Comparison of ENCODE assay signal across 1 cellular context in the genomic region with DNA sequence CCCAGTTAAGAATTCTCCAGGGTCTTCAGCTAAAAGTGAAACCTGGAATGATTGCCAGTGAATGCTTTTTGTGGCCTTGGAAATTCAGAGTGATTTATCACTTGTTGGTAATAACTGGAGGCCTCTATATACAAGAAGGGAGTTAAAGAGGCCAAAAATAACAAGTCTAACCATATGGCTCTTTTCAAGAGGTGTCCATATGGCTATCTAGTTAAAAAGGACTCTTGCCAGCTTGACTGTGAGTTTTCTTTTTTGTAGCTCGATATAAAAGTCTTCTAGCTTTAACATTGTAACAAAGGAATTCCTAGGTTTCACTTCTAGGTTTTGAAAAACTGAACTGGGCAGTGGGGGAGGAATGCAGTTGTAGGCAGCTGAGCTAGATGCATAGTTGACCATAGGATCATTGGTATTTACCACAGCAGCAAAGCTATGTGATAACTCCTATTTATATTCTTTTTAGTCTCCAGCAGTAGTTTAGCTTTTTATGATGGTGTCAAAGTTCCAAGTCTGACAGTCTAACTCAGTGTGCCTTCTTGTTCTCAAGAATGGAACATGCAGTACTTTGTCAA.
A peak's percentile ranks its signal among the peaks of the same experiment; 100 is the strongest.
TF ChIP-seq lines count a peak whose summit lies in the region.

No MANE protein-coding gene starts in this region.

TF ChIP-seq in HEK293, 187 proteins besides CTCF, POLR2A, EP300 and RAD21 (continued from another document and continues in another):
- TF ChIP-seq, protein P1, sequence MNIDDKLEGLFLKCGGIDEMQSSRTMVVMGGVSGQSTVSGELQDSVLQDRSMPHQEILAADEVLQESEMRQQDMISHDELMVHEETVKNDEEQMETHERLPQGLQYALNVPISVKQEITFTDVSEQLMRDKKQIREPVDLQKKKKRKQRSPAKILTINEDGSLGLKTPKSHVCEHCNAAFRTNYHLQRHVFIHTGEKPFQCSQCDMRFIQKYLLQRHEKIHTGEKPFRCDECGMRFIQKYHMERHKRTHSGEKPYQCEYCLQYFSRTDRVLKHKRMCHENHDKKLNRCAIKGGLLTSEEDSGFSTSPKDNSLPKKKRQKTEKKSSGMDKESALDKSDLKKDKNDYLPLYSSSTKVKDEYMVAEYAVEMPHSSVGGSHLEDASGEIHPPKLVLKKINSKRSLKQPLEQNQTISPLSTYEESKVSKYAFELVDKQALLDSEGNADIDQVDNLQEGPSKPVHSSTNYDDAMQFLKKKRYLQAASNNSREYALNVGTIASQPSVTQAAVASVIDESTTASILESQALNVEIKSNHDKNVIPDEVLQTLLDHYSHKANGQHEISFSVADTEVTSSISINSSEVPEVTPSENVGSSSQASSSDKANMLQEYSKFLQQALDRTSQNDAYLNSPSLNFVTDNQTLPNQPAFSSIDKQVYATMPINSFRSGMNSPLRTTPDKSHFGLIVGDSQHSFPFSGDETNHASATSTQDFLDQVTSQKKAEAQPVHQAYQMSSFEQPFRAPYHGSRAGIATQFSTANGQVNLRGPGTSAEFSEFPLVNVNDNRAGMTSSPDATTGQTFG (tag by site-specific recombination; IDR thresholded peaks at IDR 0.05; ENCODE audit: borderline replicate concordance): no peak
- TF ChIP-seq SETDB1 (IDR thresholded peaks at IDR 0.05; ENCODE audit: insufficient read length, low read length): no peak
- TF ChIP-seq, protein P2, sequence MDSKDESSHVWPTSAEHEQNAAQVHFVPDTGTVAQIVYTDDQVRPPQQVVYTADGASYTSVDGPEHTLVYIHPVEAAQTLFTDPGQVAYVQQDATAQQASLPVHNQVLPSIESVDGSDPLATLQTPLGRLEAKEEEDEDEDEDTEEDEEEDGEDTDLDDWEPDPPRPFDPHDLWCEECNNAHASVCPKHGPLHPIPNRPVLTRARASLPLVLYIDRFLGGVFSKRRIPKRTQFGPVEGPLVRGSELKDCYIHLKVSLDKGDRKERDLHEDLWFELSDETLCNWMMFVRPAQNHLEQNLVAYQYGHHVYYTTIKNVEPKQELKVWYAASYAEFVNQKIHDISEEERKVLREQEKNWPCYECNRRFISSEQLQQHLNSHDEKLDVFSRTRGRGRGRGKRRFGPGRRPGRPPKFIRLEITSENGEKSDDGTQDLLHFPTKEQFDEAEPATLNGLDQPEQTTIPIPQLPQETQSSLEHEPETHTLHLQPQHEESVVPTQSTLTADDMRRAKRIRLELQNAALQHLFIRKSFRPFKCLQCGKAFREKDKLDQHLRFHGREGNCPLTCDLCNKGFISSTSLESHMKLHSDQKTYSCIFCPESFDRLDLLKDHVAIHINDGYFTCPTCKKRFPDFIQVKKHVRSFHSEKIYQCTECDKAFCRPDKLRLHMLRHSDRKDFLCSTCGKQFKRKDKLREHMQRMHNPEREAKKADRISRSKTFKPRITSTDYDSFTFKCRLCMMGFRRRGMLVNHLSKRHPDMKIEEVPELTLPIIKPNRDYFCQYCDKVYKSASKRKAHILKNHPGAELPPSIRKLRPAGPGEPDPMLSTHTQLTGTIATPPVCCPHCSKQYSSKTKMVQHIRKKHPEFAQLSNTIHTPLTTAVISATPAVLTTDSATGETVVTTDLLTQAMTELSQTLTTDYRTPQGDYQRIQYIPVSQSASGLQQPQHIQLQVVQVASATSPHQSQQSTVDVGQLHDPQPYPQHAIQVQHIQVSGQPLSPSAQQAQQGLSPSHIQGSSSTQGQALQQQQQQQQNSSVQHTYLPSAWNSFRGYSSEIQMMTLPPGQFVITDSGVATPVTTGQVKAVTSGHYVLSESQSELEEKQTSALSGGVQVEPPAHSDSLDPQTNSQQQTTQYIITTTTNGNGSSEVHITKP (tag by site-specific recombination; IDR thresholded peaks at IDR 0.05): peak; percentile 74
- TF ChIP-seq OVOL3 (tag by site-specific recombination; IDR thresholded peaks at IDR 0.05): peak; percentile 91
- TF ChIP-seq, protein P3, sequence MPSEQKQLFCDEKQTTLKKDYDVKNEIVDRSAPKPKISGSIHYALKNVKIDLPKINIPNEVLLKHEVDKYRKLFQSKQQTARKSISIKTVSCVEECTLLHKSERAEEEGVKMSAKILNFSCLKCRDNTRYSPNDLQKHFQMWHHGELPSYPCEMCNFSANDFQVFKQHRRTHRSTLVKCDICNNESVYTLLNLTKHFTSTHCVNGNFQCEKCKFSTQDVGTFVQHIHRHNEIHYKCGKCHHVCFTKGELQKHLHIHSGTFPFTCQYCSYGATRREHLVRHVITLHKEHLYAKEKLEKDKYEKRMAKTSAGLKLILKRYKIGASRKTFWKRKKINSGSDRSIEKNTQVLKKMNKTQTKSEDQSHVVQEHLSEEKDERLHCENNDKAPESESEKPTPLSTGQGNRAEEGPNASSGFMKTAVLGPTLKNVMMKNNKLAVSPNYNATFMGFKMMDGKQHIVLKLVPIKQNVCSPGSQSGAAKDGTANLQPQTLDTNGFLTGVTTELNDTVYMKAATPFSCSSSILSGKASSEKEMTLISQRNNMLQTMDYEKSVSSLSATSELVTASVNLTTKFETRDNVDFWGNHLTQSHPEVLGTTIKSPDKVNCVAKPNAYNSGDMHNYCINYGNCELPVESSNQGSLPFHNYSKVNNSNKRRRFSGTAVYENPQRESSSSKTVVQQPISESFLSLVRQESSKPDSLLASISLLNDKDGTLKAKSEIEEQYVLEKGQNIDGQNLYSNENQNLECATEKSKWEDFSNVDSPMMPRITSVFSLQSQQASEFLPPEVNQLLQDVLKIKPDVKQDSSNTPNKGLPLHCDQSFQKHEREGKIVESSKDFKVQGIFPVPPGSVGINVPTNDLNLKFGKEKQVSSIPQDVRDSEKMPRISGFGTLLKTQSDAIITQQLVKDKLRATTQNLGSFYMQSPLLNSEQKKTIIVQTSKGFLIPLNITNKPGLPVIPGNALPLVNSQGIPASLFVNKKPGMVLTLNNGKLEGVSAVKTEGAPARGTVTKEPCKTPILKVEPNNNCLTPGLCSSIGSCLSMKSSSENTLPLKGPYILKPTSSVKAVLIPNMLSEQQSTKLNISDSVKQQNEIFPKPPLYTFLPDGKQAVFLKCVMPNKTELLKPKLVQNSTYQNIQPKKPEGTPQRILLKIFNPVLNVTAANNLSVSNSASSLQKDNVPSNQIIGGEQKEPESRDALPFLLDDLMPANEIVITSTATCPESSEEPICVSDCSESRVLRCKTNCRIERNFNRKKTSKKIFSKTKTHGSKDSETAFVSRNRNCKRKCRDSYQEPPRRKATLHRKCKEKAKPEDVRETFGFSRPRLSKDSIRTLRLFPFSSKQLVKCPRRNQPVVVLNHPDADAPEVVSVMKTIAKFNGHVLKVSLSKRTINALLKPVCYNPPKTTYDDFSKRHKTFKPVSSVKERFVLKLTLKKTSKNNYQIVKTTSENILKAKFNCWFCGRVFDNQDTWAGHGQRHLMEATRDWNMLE (tag by site-specific recombination; conservative IDR thresholded peaks at IDR 0.05; ENCODE audit: low read depth): no peak
- TF ChIP-seq, protein P4, sequence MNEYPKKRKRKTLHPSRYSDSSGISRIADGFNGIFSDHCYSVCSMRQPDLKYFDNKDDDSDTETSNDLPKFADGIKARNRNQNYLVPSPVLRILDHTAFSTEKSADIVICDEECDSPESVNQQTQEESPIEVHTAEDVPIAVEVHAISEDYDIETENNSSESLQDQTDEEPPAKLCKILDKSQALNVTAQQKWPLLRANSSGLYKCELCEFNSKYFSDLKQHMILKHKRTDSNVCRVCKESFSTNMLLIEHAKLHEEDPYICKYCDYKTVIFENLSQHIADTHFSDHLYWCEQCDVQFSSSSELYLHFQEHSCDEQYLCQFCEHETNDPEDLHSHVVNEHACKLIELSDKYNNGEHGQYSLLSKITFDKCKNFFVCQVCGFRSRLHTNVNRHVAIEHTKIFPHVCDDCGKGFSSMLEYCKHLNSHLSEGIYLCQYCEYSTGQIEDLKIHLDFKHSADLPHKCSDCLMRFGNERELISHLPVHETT (tag by site-specific recombination; IDR thresholded peaks at IDR 0.05): 0 out of 2 replicates have a peak, but pooled peaks have one; percentile 15
- no peak for TF ChIP-seq KLF9 (tag by site-specific recombination; IDR thresholded peaks at IDR 0.05; ENCODE audit: low read depth)
- TF ChIP-seq ZNF433 (tag by site-specific recombination; IDR thresholded peaks at IDR 0.05; ENCODE audit: low read depth): no peak
- no peak for TF ChIP-seq ZNF701 (tag by site-specific recombination; IDR thresholded peaks at IDR 0.05)
- TF ChIP-seq MYNN (tag by site-specific recombination; IDR thresholded peaks at IDR 0.05; ENCODE audit: borderline replicate concordance): peak; percentile 91
- no peak for TF ChIP-seq ZNF311 (tag by site-specific recombination; IDR thresholded peaks at IDR 0.05; ENCODE audit: borderline replicate concordance)
- TF ChIP-seq ZBTB48 (tag by site-specific recombination; IDR thresholded peaks at IDR 0.05): no peak
- 0 out of 2 replicates have a peak, but pooled peaks have one; percentile 28 for TF ChIP-seq GLIS1 (tag by site-specific recombination; IDR thresholded peaks at IDR 0.05)
- TF ChIP-seq MEIS1 (CRISPR knock-in tag; IDR thresholded peaks at IDR 0.05; ENCODE audit: borderline replicate concordance): no peak
- peak; percentile 24; the same call in 1 of the 2 replicates for TF ChIP-seq ZNF558 (tag by site-specific recombination; IDR thresholded peaks at IDR 0.05)
- peak; percentile 40 for TF ChIP-seq ZNF335 (tag by site-specific recombination; conservative IDR thresholded peaks at IDR 0.05)
- TF ChIP-seq SCRT2 (tag by site-specific recombination; IDR thresholded peaks at IDR 0.05): no peak
- no peak for TF ChIP-seq BCL11B (tag by site-specific recombination; IDR thresholded peaks at IDR 0.05; ENCODE audit: low read depth)
- TF ChIP-seq ZNF473 (tag by site-specific recombination; IDR thresholded peaks at IDR 0.05): no peak
- TF ChIP-seq ZEB2 (tag by site-specific recombination; IDR thresholded peaks at IDR 0.05): peak; percentile 83
- TF ChIP-seq, protein P5, sequence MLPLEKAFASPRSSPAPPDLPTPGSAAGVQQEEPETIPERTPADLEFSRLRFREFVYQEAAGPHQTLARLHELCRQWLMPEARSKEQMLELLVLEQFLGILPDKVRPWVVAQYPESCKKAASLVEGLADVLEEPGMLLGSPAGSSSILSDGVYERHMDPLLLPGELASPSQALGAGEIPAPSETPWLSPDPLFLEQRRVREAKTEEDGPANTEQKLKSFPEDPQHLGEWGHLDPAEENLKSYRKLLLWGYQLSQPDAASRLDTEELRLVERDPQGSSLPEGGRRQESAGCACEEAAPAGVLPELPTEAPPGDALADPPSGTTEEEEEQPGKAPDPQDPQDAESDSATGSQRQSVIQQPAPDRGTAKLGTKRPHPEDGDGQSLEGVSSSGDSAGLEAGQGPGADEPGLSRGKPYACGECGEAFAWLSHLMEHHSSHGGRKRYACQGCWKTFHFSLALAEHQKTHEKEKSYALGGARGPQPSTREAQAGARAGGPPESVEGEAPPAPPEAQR (tag by site-specific recombination; IDR thresholded peaks at IDR 0.05): no peak
- TF ChIP-seq, protein P6, sequence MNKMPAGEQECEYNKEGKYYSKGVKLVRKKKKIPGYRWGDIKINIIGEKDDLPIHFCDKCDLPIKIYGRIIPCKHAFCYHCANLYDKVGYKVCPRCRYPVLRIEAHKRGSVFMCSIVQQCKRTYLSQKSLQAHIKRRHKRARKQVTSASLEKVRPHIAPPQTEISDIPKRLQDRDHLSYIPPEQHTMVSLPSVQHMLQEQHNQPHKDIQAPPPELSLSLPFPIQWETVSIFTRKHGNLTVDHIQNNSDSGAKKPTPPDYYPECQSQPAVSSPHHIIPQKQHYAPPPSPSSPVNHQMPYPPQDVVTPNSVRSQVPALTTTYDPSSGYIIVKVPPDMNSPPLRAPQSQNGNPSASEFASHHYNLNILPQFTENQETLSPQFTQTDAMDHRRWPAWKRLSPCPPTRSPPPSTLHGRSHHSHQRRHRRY (tag by site-specific recombination; IDR thresholded peaks at IDR 0.05): no peak
- peak; percentile 89 for TF ChIP-seq ZXDB (tag by site-specific recombination; IDR thresholded peaks at IDR 0.05)
- TF ChIP-seq GLI2 (tag by site-specific recombination; IDR thresholded peaks at IDR 0.05; ENCODE audit: borderline replicate concordance, low read depth): peak; percentile 84; the same call in 1 of the 2 replicates
- TF ChIP-seq, protein P7, sequence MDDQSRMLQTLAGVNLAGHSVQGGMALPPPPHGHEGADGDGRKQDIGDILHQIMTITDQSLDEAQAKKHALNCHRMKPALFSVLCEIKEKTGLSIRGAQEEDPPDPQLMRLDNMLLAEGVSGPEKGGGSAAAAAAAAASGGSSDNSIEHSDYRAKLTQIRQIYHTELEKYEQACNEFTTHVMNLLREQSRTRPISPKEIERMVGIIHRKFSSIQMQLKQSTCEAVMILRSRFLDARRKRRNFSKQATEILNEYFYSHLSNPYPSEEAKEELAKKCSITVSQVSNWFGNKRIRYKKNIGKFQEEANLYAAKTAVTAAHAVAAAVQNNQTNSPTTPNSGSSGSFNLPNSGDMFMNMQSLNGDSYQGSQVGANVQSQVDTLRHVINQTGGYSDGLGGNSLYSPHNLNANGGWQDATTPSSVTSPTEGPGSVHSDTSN (CRISPR knock-in tag; IDR thresholded peaks at IDR 0.05): no peak
- TF ChIP-seq, protein P8, sequence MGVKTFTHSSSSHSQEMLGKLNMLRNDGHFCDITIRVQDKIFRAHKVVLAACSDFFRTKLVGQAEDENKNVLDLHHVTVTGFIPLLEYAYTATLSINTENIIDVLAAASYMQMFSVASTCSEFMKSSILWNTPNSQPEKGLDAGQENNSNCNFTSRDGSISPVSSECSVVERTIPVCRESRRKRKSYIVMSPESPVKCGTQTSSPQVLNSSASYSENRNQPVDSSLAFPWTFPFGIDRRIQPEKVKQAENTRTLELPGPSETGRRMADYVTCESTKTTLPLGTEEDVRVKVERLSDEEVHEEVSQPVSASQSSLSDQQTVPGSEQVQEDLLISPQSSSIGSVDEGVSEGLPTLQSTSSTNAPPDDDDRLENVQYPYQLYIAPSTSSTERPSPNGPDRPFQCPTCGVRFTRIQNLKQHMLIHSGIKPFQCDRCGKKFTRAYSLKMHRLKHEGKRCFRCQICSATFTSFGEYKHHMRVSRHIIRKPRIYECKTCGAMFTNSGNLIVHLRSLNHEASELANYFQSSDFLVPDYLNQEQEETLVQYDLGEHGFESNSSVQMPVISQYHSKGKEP (tag by site-specific recombination; IDR thresholded peaks at IDR 0.05): peak; percentile 91
- TF ChIP-seq, protein P9, sequence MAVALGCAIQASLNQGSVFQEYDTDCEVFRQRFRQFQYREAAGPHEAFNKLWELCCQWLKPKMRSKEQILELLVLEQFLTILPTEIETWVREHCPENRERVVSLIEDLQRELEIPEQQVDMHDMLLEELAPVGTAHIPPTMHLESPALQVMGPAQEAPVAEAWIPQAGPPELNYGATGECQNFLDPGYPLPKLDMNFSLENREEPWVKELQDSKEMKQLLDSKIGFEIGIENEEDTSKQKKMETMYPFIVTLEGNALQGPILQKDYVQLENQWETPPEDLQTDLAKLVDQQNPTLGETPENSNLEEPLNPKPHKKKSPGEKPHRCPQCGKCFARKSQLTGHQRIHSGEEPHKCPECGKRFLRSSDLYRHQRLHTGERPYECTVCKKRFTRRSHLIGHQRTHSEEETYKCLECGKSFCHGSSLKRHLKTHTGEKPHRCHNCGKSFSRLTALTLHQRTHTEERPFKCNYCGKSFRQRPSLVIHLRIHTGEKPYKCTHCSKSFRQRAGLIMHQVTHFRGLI (tag by site-specific recombination; IDR thresholded peaks at IDR 0.05): no peak; the same call in 1 of the 2 replicates
- peak; percentile 77; the same call in 1 of the 2 replicates for TF ChIP-seq MZF1 (tag by site-specific recombination; IDR thresholded peaks at IDR 0.05; ENCODE audit: borderline replicate concordance)
- TF ChIP-seq ZNF350 (tag by site-specific recombination; IDR thresholded peaks at IDR 0.05): no peak
- TF ChIP-seq, protein P10, sequence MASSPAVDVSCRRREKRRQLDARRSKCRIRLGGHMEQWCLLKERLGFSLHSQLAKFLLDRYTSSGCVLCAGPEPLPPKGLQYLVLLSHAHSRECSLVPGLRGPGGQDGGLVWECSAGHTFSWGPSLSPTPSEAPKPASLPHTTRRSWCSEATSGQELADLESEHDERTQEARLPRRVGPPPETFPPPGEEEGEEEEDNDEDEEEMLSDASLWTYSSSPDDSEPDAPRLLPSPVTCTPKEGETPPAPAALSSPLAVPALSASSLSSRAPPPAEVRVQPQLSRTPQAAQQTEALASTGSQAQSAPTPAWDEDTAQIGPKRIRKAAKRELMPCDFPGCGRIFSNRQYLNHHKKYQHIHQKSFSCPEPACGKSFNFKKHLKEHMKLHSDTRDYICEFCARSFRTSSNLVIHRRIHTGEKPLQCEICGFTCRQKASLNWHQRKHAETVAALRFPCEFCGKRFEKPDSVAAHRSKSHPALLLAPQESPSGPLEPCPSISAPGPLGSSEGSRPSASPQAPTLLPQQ (tag by site-specific recombination; IDR thresholded peaks at IDR 0.05): peak; percentile 97
